Comparison of ENCODE assay signal across 15 cellular contexts in genomic region chr16:14061732-14062259, GRCh38. TPM values are rescaled to one million over a fixed set of nuclear protein-coding genes. Genes with fewer than 3 reads are reported as not detected.
A peak's percentile ranks its signal among the peaks of the same experiment; 100 is the strongest.
DNase-seq lines count a peak whose midpoint lies in the region; ATAC-seq and TF ChIP-seq lines count a peak whose summit lies in the region.
"Had no signal": no experiment of that assay in that cellular context is flagged by ENCODE, and none has a peak within 500 bp of the region (broad histone marks: within the 10 kb centered on the region; RNA-seq: fewer than 3 reads in every experiment).

No MANE protein-coding gene starts in this region.

- H3K27me3 ChIP-seq in right atrium auricular region (no peaks in the 10 kb centered on the region), esophagus muscularis mucosa (no peaks in the 10 kb centered on the region)
- H3K27me3 ChIP-seq: BLaER1 had no signal

- 85% methylated on average over 1 of the region's 1 CpG for WGBS in esophagus muscularis mucosa

- TF ChIP-seq CTCF in right atrium auricular region (IDR thresholded peaks at IDR 0.05) = no peak
- TF ChIP-seq CTCF in esophagus muscularis mucosa (IDR thresholded peaks at IDR 0.05) = no peak

- H3K4me1 Mint-ChIP-seq in effector memory CD8-positive, alpha-beta T cell (ENCODE audit: low read depth in 2 of 2) = no peaks in the 10 kb centered on the region
- H3K4me1 Mint-ChIP-seq: CD8-positive, alpha-beta memory T cell had no signal

- H3K4me3 ChIP-seq in right atrium auricular region = no peak overlapping the region
- H3K4me3 ChIP-seq in esophagus muscularis mucosa = no peak overlapping the region
- H3K4me3 ChIP-seq: BLaER1, HAP-1 had no signal

- intact Hi-C loops in Right ventricle myocardium superior (cut with DNase I) (loop anchor here (10.0 kb wide), 1 partner anchor 47 kb away; no protein-coding TSS in a partner anchor), esophagus muscularis mucosa (cut with DNase I) (no loop called here)

- H3K27me3 Mint-ChIP-seq in effector memory CD8-positive, alpha-beta T cell = peaks cover 24 to 42% of the 10 kb centered on the region in 2 donors

- no peaks in the 10 kb centered on the region for H3K36me3 ChIP-seq in right atrium auricular region
- no peaks in the 10 kb centered on the region for H3K36me3 ChIP-seq in esophagus muscularis mucosa
- H3K36me3 ChIP-seq: BLaER1, HAP-1 had no signal

- no peak overlapping the region for H3K27ac ChIP-seq in right atrium auricular region
- no peak overlapping the region for H3K27ac ChIP-seq in esophagus muscularis mucosa (replicated peaks in 1 of 4)
- H3K27ac ChIP-seq: BLaER1 had no signal

- peaks cover 0 to 2% of the 10 kb centered on the region in 2 donors for H3K9me3 Mint-ChIP-seq in effector memory CD8-positive, alpha-beta T cell

- no peak for ATAC-seq in Right ventricle myocardium superior (ENCODE audit: poor library complexity)
- no peak for ATAC-seq in GM18505 (IDR thresholded peaks at IDR 0.05; ENCODE audit: unreplicated experiment)
- ATAC-seq in effector memory CD8-positive, alpha-beta T cell (replicated peaks) = no peak

- TF ChIP-seq POLR2A in esophagus muscularis mucosa (IDR thresholded peaks at IDR 0.05; ENCODE audit: low read depth) = no peak
- TF ChIP-seq POLR2A in GM18505 (IDR thresholded peaks at IDR 0.05; ENCODE audit: borderline replicate concordance, extremely low read depth, insufficient read depth, insufficient read length) = no peak

- DNase-seq in right atrium auricular region (ENCODE audit: low spot score) = peak; percentile 16
- no peak for DNase-seq in Right ventricle myocardium superior
- peak; percentile 80 for DNase-seq in NCI-H146 (lab: John Stamatoyannopoulos, UW)
- peak; percentile 4 for DNase-seq in esophagus muscularis mucosa (ENCODE audit: extremely low spot score)
- DNase-seq in effector memory CD8-positive, alpha-beta T cell = no peak
- no peak for DNase-seq in GF-D8 (lab: John Stamatoyannopoulos, UW)
- DNase-seq: 8988T; AML-193; Calu3; CD8-positive, alpha-beta memory T cell; DMS 273 treated with DMSO at 0.1 percent for 48 hours; HFFc6 had no signal

- no peak overlapping the region for H3K4me3 Mint-ChIP-seq in effector memory CD8-positive, alpha-beta T cell
- H3K4me3 Mint-ChIP-seq: CD8-positive, alpha-beta memory T cell; HFFc6 had no signal

- H3K27ac Mint-ChIP-seq in effector memory CD8-positive, alpha-beta T cell = no peak overlapping the region
- H3K27ac Mint-ChIP-seq: HFFc6 had no signal

- no peak for TF ChIP-seq EP300 in esophagus muscularis mucosa (IDR thresholded peaks at IDR 0.05)

- H3K36me3 Mint-ChIP-seq in effector memory CD8-positive, alpha-beta T cell (ENCODE audit: insufficient read depth) = no peaks in the 10 kb centered on the region
- H3K36me3 Mint-ChIP-seq: CD8-positive, alpha-beta memory T cell had no signal

- H3K4me1 ChIP-seq in right atrium auricular region = no peaks in the 10 kb centered on the region
- H3K4me1 ChIP-seq in esophagus muscularis mucosa = no peaks in the 10 kb centered on the region
- H3K4me1 ChIP-seq: BLaER1, HAP-1 had no signal

- H3K9me3 ChIP-seq in right atrium auricular region (peaks cover 0 to under 1% of the 10 kb centered on the region in 2 donors), esophagus muscularis mucosa (peaks cover 0 to 1% (median 0%) of the 10 kb centered on the region in 4 donors)
- H3K9me3 ChIP-seq: HAP-1 had no signal

RNA-seq across cellular contexts. Expression of gene MRTFB, which starts 9.3 kb away (rescaled TPM):
- total RNA-seq in right atrium auricular region (10 to 100 TPM; 38.6 to 46.5 TPM), Right ventricle myocardium superior (22.1 TPM), esophagus muscularis mucosa (10 to 100 TPM; 36.3 to 63.6 (median 48.2) TPM)

Comparison
In these comparisons a context has a peak if more than half of its experiments do, and no peak if none do; other contexts are left out.
1. DNase-seq: peak in right atrium auricular region (single experiment), NCI-H146 (single experiment) and esophagus muscularis mucosa (single experiment); none in Right ventricle myocardium superior (single experiment), effector memory CD8-positive, alpha-beta T cell (0 of 3) and GF-D8 (single experiment).